ENCODE assay signal across 36 cellular contexts in genomic region chr1:13589403-13589802, GRCh38. TPM values are rescaled to one million over a fixed set of nuclear protein-coding genes. Genes with fewer than 3 reads are reported as not detected.
"Had no signal": no experiment of that assay in that cellular context is flagged by ENCODE, and none has a peak within 500 bp of the region (broad histone marks: within the 10 kb centered on the region; RNA-seq: fewer than 3 reads in every experiment).

No MANE protein-coding gene starts in this region.

- H3K4me1 ChIP-seq: ascending aorta had no signal

- H3K36me3 Mint-ChIP-seq: activated naive CD8-positive, alpha-beta T cell treated with anti-CD3 and anti-CD28 coated beads for 36 hours had no signal

- H3K9me3 ChIP-seq: ascending aorta, breast epithelium, MG63 had no signal

- H3K27ac Mint-ChIP-seq: activated B cell treated with CpG ODN at 0.5 μM for 24 hours; activated CD8-positive, alpha-beta T cell treated with anti-CD3 and anti-CD28 coated beads for 36 hours; activated naive CD8-positive, alpha-beta T cell treated with anti-CD3 and anti-CD28 coated beads for 36 hours; activated T-cell treated with anti-CD3 and anti-CD28 coated beads, Interleukin-2, amount 50 U/mL, for 72 hours; activated T-helper 17 cell treated with anti-CD3 and anti-CD28 coated beads, Interleukin-2, amount 50 U/mL, for 72 hours had no signal

- ATAC-seq: activated CD8-positive, alpha-beta T cell treated with anti-CD3 and anti-CD28 coated beads for 36 hours; activated T-cell treated with anti-CD3 and anti-CD28 coated beads, Interleukin-2, amount 50 U/mL, for 72 hours; activated T-helper 17 cell treated with anti-CD3 and anti-CD28 coated beads, Interleukin-2, amount 50 U/mL, for 72 hours; Panc1; Right ventricle myocardium inferior had no signal

- H3K27ac ChIP-seq: ascending aorta, VCaP had no signal

- DNase-seq: activated B cell treated with CpG ODN at 0.5 μM for 24 hours; activated CD4-positive, alpha-beta T cell treated with anti-CD3 and anti-CD28 coated beads for 4 hours; activated CD4-positive, alpha-beta T cell treated with anti-CD3 and anti-CD28 coated beads, Interleukin-2, amount 50 U/mL, for 1 hour; activated CD4-positive, CD25-positive, alpha-beta regulatory T cell treated with anti-CD3 and anti-CD28 coated beads, Interleukin-2, amount 50 U/mL, for 72 hours; activated CD8-positive, alpha-beta T cell treated with anti-CD3 and anti-CD28 coated beads for 36 hours; activated effector memory CD4-positive, alpha-beta T cell treated with anti-CD3 and anti-CD28 coated beads, Interleukin-2, amount 50 U/mL, for 16 hours; activated naive CD4-positive, alpha-beta T cell; activated naive CD4-positive, alpha-beta T cell treated with anti-CD3 and anti-CD28 coated beads, Interleukin-2, amount 50 U/mL, for 16 hours; activated naive CD8-positive, alpha-beta T cell treated with anti-CD3 and anti-CD28 coated beads for 36 hours; activated T-cell treated with anti-CD3 and anti-CD28 coated beads, Interleukin-2, amount 50 U/mL, for 1 hour; activated T-cell treated with anti-CD3 and anti-CD28 coated beads, Interleukin-2, amount 50 U/mL, for 72 hours; amniotic stem cell; Karpas-422; KBM-7; MG63; NCI-H1048; NCI-H1105 treated with DMSO at 0.1 percent for 48 hours; NCI-H1436; NCI-H1694; NCI-H1930; NCI-H2081 treated with DMSO at 0.1 percent for 48 hours; NCI-H226; NCI-H446 treated with DMSO at 0.1 percent for 48 hours; NCI-H524 treated with DMSO at 0.1 percent for 48 hours; SIG-M5; SW 1271; T-helper 1 cell; T-helper 2 cell; T-helper 9 cell had no signal

- H3K4me3 Mint-ChIP-seq: activated B cell treated with CpG ODN at 0.5 μM for 24 hours; activated CD8-positive, alpha-beta T cell treated with anti-CD3 and anti-CD28 coated beads for 36 hours; activated naive CD8-positive, alpha-beta T cell treated with anti-CD3 and anti-CD28 coated beads for 36 hours; activated T-cell treated with anti-CD3 and anti-CD28 coated beads, Interleukin-2, amount 50 U/mL, for 72 hours; activated T-helper 17 cell treated with anti-CD3 and anti-CD28 coated beads, Interleukin-2, amount 50 U/mL, for 72 hours had no signal

- H3K27me3 ChIP-seq: ascending aorta, breast epithelium, MG63 had no signal

- H3K9me3 Mint-ChIP-seq: activated CD8-positive, alpha-beta T cell treated with anti-CD3 and anti-CD28 coated beads for 36 hours; activated naive CD8-positive, alpha-beta T cell treated with anti-CD3 and anti-CD28 coated beads for 36 hours; activated T-cell treated with anti-CD3 and anti-CD28 coated beads, Interleukin-2, amount 50 U/mL, for 72 hours; activated T-helper 17 cell treated with anti-CD3 and anti-CD28 coated beads, Interleukin-2, amount 50 U/mL, for 72 hours had no signal

- H3K4me3 ChIP-seq: ascending aorta, breast epithelium, MG63 had no signal

- H3K36me3 ChIP-seq: ascending aorta, breast epithelium had no signal

- H3K4me1 Mint-ChIP-seq: activated B cell treated with CpG ODN at 0.5 μM for 24 hours; activated naive CD8-positive, alpha-beta T cell treated with anti-CD3 and anti-CD28 coated beads for 36 hours; activated T-helper 17 cell treated with anti-CD3 and anti-CD28 coated beads, Interleukin-2, amount 50 U/mL, for 72 hours had no signal

RNA-seq across cellular contexts. Expression of gene PDPN, which starts 5.8 kb away (rescaled TPM):
- total RNA-seq: activated B cell treated with CpG ODN at 0.5 μM for 24 hours; activated CD8-positive, alpha-beta memory T cell treated with anti-CD3 and anti-CD28 coated beads for 36 hours; activated CD8-positive, alpha-beta T cell treated with anti-CD3 and anti-CD28 coated beads for 36 hours; activated naive CD8-positive, alpha-beta T cell treated with anti-CD3 and anti-CD28 coated beads for 36 hours; activated T-cell treated with anti-CD3 and anti-CD28 coated beads, Interleukin-2, amount 50 U/mL, for 72 hours; activated T-helper 17 cell treated with anti-CD3 and anti-CD28 coated beads, Interleukin-2, amount 50 U/mL, for 72 hours had no signal
